ENCODE assay signal across 23 cellular contexts in genomic region chr9:121645853-121646807, GRCh38. TPM values are rescaled to one million over a fixed set of nuclear protein-coding genes. Genes with fewer than 3 reads are reported as not detected.
DNase-seq lines count a peak whose midpoint lies in the region; ATAC-seq and TF ChIP-seq lines count a peak whose summit lies in the region.
"Had no signal": no experiment of that assay in that cellular context is flagged by ENCODE, and none has a peak within 500 bp of the region (broad histone marks: within the 10 kb centered on the region; RNA-seq: fewer than 3 reads in every experiment).

No MANE protein-coding gene starts in this region.

- no peak overlapping the region for H2BK15ac ChIP-seq in neuronal stem cell (ENCODE audit: low read length)

- no peak overlapping the region for H3K4me3 Mint-ChIP-seq in type B pancreatic cell
- H3K4me3 Mint-ChIP-seq: naive thymus-derived CD8-positive, alpha-beta T cell had no signal

- H2AFZ ChIP-seq in neuronal stem cell (ENCODE audit: low read length) = peak overlapping the region; percentile 84
- H2AFZ ChIP-seq: PC-9 had no signal

- H4K8ac ChIP-seq in neuronal stem cell (ENCODE audit: low read depth, low read length) = no peak overlapping the region

- intact Hi-C loops in heart right ventricle (cut with DNase I) (loop anchor here in 2 of 10 donors (1.0 to 10.0 kb wide), 2 partner anchors 14 to 79 kb away; no protein-coding TSS in a partner anchor), Right ventricle myocardium inferior (cut with DNase I) (no loop called here), uterus (cut with DNase I; ENCODE audit: low total_unique reads) (no loop called here)

- H3K27me3 ChIP-seq in heart right ventricle (peaks cover 0 to 18% (median 0%) of the 10 kb centered on the region in 7 donors), neuronal stem cell (ENCODE audit: control insufficient read depth in 3 of 3, insufficient read depth in 3 of 3, low read depth in 1 of 3, low read length in 3 of 3) (no peaks in the 10 kb centered on the region), uterus (no peaks in the 10 kb centered on the region)
- H3K27me3 ChIP-seq: adrenal gland, SJCRH30 had no signal

- H3K4me1 ChIP-seq in heart right ventricle (peaks cover 21 to 83% (median 46%) of the 10 kb centered on the region in 9 donors), neuronal stem cell (ENCODE audit: control insufficient read depth in 2 of 2, insufficient read depth in 1 of 2, low read depth in 1 of 2, low read length in 2 of 2) (peaks cover 31 to 35% of the 10 kb centered on the region in 2 donors), uterus (peaks cover 0 to 5% of the 10 kb centered on the region in 2 donors)
- H3K4me1 ChIP-seq: prostate gland had no signal

- ATAC-seq in heart right ventricle (peak; percentile 30 to 77 (median 64)), Right ventricle myocardium inferior (no peak)
- ATAC-seq: naive thymus-derived CD8-positive, alpha-beta T cell had no signal

- no peak overlapping the region for H2BK5ac ChIP-seq in neuronal stem cell (ENCODE audit: low read length)

- peak in 1 of 2 donors; percentile 62 for DNase-seq in heart right ventricle
- no peak for DNase-seq in Right ventricle myocardium inferior (ENCODE audit: missing footprints)
- DNase-seq in glomerular visceral epithelial cell (ENCODE audit: extremely low spot score) = peak; percentile 43
- no peak for DNase-seq in neuronal stem cell (ENCODE audit: low spot score)
- peak; percentile 58 for DNase-seq in type B pancreatic cell (ENCODE audit: extremely low spot score, unreplicated experiment)
- DNase-seq in HCEC 1CT = no peak
- no peak for DNase-seq in stimulated activated CD4-positive, alpha-beta T cell treated with anti-CD3 and anti-CD28 coated beads, Interleukin-12 subunit alpha, Interleukin-12 subunit beta, amount 100 ng/mL, for 4 hours
- DNase-seq in uterus = no peak
- DNase-seq: activated CD4-positive, alpha-beta T cell treated with anti-CD3 and anti-CD28 coated beads, Interleukin-2, amount 50 U/mL, for 48 hours; central memory CD4-positive, alpha-beta T cell; foreskin fibroblast; MM.1S; NCI-H146; NCI-H774; PC-9; SJCRH30; stimulated activated CD8-positive, alpha-beta memory T cell treated with anti-CD3 and anti-CD28 coated beads, Interleukin-4, amount 100 ng/mL, for 48 hours had no signal

- H3K23ac ChIP-seq in neuronal stem cell (ENCODE audit: low read depth, low read length, poor library complexity) = peak overlapping the region; percentile 32

- no peak overlapping the region for H3K27ac Mint-ChIP-seq in type B pancreatic cell
- H3K27ac Mint-ChIP-seq: naive thymus-derived CD8-positive, alpha-beta T cell had no signal

- no peak for TF ChIP-seq POLR2A in uterus (IDR thresholded peaks at IDR 0.05)

- no peak overlapping the region for H3K9ac ChIP-seq in neuronal stem cell (ENCODE audit: low read depth, low read length, poor library complexity)

- H3K9me3 Mint-ChIP-seq in type B pancreatic cell = no peaks in the 10 kb centered on the region
- H3K9me3 Mint-ChIP-seq: naive thymus-derived CD8-positive, alpha-beta T cell had no signal

- H3K36me3 ChIP-seq in heart right ventricle (no peaks in the 10 kb centered on the region), neuronal stem cell (replicated peaks in 1 of 2; ENCODE audit: control insufficient read depth in 2 of 2, insufficient read depth in 2 of 2, low read length in 2 of 2) (no peaks in the 10 kb centered on the region), uterus (no peaks in the 10 kb centered on the region)
- H3K36me3 ChIP-seq: adrenal gland, prostate gland, SJCRH30 had no signal

- no peaks in the 10 kb centered on the region for H3K27me3 Mint-ChIP-seq in type B pancreatic cell

- no peak overlapping the region for H3K4me3 ChIP-seq in heart right ventricle
- H3K4me3 ChIP-seq in neuronal stem cell (ENCODE audit: low read length in 2 of 2) = no peak overlapping the region
- no peak overlapping the region for H3K4me3 ChIP-seq in uterus
- H3K4me3 ChIP-seq: A549, adrenal gland, PC-9, prostate gland, SJCRH30 had no signal

- no peak overlapping the region for H3K14ac ChIP-seq in neuronal stem cell (ENCODE audit: low read length)

- H3K79me1 ChIP-seq in neuronal stem cell (ENCODE audit: low read depth, low read length) = no peaks in the 10 kb centered on the region

- H3K4ac ChIP-seq in neuronal stem cell (ENCODE audit: low read length) = no peak overlapping the region

- no peaks in the 10 kb centered on the region for H3K36me3 Mint-ChIP-seq in type B pancreatic cell
- H3K36me3 Mint-ChIP-seq: naive thymus-derived CD8-positive, alpha-beta T cell had no signal

- WGBS in heart right ventricle, 2 donors = 52 to 60% methylated on average over 22 of the region's 22 CpGs
- no CpG with 5 or more reads among the region's 22 CpGs for WGBS in neuronal stem cell (ENCODE audit: extremely low coverage in 2 of 2, insufficient read length in 2 of 2, insufficient replicate concordance in 1 of 2), 2 donors

- TF ChIP-seq CTCF in heart right ventricle (IDR thresholded peaks at IDR 0.05) = no peak
- no peak for TF ChIP-seq CTCF in type B pancreatic cell (conservative IDR thresholded peaks at IDR 0.05)
- no peak for TF ChIP-seq CTCF in uterus (IDR thresholded peaks at IDR 0.05)

- H3K27ac ChIP-seq in heart right ventricle = peak overlapping the region; percentile 20 to 85 (median 70)
- no peak overlapping the region for H3K27ac ChIP-seq in neuronal stem cell (replicated peaks; ENCODE audit: low read length)
- H3K27ac ChIP-seq in uterus = peak overlapping the region in 1 of 2 donors; percentile 43
- H3K27ac ChIP-seq: epithelial cell of prostate, PC-9, prostate gland, SJCRH30 had no signal

- peak overlapping the region; percentile 35 for H3K18ac ChIP-seq in neuronal stem cell (ENCODE audit: low read length)

- H2AK5ac ChIP-seq in neuronal stem cell (ENCODE audit: low read depth, low read length) = peak overlapping the region; percentile 50

- no peak overlapping the region for H4K91ac ChIP-seq in neuronal stem cell (ENCODE audit: low read depth, low read length, poor library complexity)

- H2BK12ac ChIP-seq in neuronal stem cell (ENCODE audit: low read length) = no peak overlapping the region

- no peaks in the 10 kb centered on the region for H3K9me3 ChIP-seq in heart right ventricle
- H3K9me3 ChIP-seq in neuronal stem cell (replicated peaks in 1 of 2; ENCODE audit: control insufficient read depth in 2 of 2, insufficient read depth in 1 of 2, low read depth in 1 of 2, low read length in 2 of 2) = no peaks in the 10 kb centered on the region
- H3K9me3 ChIP-seq in uterus = no peaks in the 10 kb centered on the region
- H3K9me3 ChIP-seq: A549, adrenal gland, prostate gland, SJCRH30 had no signal

- H3K4me2 ChIP-seq in neuronal stem cell (ENCODE audit: insufficient read depth, low read length, poor library complexity, severe bottlenecking) = no peak overlapping the region
- H3K4me2 ChIP-seq: A549, PC-9 had no signal

- peaks cover 43% of the 10 kb centered on the region for H3K4me1 Mint-ChIP-seq in type B pancreatic cell (ENCODE audit: unreplicated experiment)

- H2BK120ac ChIP-seq in neuronal stem cell (ENCODE audit: low read depth, low read length) = no peak overlapping the region

RNA-seq across cellular contexts. Expression of gene DAB2IP, which starts 5.3 kb away (rescaled TPM):
- total RNA-seq in heart right ventricle (10 to 100 TPM; 48.1 to 71.1 (median 56.5) TPM), Right ventricle myocardium inferior (53.0 TPM), type B pancreatic cell (ENCODE audit: low replicate concordance) (49.7 and 57.2 TPM in 2 replicates), uterus (100 to 1,000 TPM in 1 of 4 donors, 10 to 100 TPM in 3; 22.0 to 139 (median 31.6) TPM)
- polyA plus RNA-seq in heart right ventricle = 10 to 100 TPM; 18.1 to 36.5 TPM
- polyA plus RNA-seq in neuronal stem cell (2013, experiment 1 of 2) = 28.9 TPM
- polyA plus RNA-seq in neuronal stem cell (2013, experiment 2 of 2) = 29.1 TPM
- total RNA-seq: naive thymus-derived CD8-positive, alpha-beta T cell; T-helper 2 cell treated with Interferon-gamma antibody and Interleukin-4, amounts not matched to agents 100 ng/mL and 5 ng/mL, for 36 hours had no signal
- polyA plus RNA-seq: naive thymus-derived CD8-positive, alpha-beta T cell had no signal

Comparison
In these comparisons a context has a peak if more than half of its experiments do, and no peak if none do; other contexts are left out.
1. DNase-seq: peak in glomerular visceral epithelial cell (single experiment) and type B pancreatic cell (single experiment); none in Right ventricle myocardium inferior (single experiment), neuronal stem cell (single experiment), HCEC 1CT (single experiment), stimulated activated CD4-positive, alpha-beta T cell treated with anti-CD3 and anti-CD28 coated beads, Interleukin-12 subunit alpha, Interleukin-12 subunit beta, amount 100 ng/mL, for 4 hours (single experiment) and uterus (0 of 2).